In the genomic region with DNA sequence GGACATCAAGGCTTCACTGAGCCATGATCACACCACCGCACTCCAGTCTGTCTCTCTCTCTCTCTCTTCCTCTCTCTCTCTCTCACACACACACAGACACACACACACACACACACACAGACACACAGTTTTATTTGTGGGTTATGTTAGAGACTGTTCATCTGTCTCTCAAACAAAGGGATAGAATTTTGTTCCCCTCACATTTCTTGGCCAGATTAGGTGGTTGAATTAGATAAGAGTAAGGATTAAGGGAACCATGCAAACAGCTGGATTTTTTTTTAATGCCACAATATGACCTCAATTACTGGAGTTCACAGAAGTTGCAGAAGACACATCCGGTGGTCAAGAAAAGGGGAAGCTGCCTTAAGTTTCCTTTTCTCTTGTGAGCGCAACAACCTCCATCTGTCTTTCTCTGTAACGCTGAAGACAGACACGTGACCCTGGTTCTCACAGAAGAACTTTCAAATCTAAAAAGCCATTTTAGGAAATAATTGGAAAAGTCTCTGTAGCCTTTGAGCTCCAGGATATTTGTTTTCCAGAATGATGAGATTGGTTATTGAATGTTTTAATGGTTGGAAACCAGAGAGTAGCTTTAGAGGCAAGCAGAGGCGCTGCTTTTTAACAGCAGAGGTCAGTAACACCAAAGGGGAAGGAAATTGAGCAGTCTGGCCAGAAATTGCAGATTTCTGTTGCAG, we compare ENCODE assay signal across 1 cellular context.
TF ChIP-seq lines count a peak whose summit lies in the region.

No MANE protein-coding gene starts in this region.

TF ChIP-seq in GM12878, 131 proteins besides CTCF, POLR2A, EP300 and RAD21 (continued from another document and continues in another):
- TF ChIP-seq, protein P1, sequence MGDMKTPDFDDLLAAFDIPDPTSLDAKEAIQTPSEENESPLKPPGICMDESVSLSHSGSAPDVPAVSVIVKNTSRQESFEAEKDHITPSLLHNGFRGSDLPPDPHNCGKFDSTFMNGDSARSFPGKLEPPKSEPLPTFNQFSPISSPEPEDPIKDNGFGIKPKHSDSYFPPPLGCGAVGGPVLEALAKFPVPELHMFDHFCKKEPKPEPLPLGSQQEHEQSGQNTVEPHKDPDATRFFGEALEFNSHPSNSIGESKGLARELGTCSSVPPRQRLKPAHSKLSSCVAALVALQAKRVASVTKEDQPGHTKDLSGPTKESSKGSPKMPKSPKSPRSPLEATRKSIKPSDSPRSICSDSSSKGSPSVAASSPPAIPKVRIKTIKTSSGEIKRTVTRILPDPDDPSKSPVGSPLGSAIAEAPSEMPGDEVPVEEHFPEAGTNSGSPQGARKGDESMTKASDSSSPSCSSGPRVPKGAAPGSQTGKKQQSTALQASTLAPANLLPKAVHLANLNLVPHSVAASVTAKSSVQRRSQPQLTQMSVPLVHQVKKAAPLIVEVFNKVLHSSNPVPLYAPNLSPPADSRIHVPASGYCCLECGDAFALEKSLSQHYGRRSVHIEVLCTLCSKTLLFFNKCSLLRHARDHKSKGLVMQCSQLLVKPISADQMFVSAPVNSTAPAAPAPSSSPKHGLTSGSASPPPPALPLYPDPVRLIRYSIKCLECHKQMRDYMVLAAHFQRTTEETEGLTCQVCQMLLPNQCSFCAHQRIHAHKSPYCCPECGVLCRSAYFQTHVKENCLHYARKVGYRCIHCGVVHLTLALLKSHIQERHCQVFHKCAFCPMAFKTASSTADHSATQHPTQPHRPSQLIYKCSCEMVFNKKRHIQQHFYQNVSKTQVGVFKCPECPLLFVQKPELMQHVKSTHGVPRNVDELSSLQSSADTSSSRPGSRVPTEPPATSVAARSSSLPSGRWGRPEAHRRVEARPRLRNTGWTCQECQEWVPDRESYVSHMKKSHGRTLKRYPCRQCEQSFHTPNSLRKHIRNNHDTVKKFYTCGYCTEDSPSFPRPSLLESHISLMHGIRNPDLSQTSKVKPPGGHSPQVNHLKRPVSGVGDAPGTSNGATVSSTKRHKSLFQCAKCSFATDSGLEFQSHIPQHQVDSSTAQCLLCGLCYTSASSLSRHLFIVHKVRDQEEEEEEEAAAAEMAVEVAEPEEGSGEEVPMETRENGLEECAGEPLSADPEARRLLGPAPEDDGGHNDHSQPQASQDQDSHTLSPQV (IDR thresholded peaks at IDR 0.05) = peak; percentile 64; the same call in 1 of the 2 replicates
- TF ChIP-seq CHD2 (IDR thresholded peaks at IDR 0.05; ENCODE audit: borderline replicate concordance, low read depth, low read length) = no peak; the same call in 1 of the 2 replicates
- TF ChIP-seq TCF7 (IDR thresholded peaks at IDR 0.05; ENCODE audit: borderline replicate concordance) = no peak; the same call in none of the 2 replicates
- TF ChIP-seq NR2C1 (IDR thresholded peaks at IDR 0.05) = peak; percentile 70
- TF ChIP-seq POLR2AphosphoS2 (IDR thresholded peaks at IDR 0.05; ENCODE audit: low read depth, low read length) = no peak
- TF ChIP-seq HDAC2 (IDR thresholded peaks at IDR 0.05) = no peak
- TF ChIP-seq FOXM1 (IDR thresholded peaks at IDR 0.05; ENCODE audit: low read depth, low read length) = peak; percentile 93
- TF ChIP-seq, protein P2, sequence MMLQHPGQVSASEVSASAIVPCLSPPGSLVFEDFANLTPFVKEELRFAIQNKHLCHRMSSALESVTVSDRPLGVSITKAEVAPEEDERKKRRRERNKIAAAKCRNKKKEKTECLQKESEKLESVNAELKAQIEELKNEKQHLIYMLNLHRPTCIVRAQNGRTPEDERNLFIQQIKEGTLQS (IDR thresholded peaks at IDR 0.05; ENCODE audit: borderline replicate concordance, extremely low read depth, low read depth, low read length) = 0 out of 2 replicates have a peak, but pooled peaks have one; percentile 3
- peak in 1 of 2 experiments; percentile 68; a peak in 1 of 4 replicates for TF ChIP-seq CEBPB (IDR thresholded peaks at IDR 0.05; ENCODE audit: borderline replicate concordance in 1 of 2, low read depth in 2 of 2, low read length in 2 of 2)
- TF ChIP-seq, protein P3, sequence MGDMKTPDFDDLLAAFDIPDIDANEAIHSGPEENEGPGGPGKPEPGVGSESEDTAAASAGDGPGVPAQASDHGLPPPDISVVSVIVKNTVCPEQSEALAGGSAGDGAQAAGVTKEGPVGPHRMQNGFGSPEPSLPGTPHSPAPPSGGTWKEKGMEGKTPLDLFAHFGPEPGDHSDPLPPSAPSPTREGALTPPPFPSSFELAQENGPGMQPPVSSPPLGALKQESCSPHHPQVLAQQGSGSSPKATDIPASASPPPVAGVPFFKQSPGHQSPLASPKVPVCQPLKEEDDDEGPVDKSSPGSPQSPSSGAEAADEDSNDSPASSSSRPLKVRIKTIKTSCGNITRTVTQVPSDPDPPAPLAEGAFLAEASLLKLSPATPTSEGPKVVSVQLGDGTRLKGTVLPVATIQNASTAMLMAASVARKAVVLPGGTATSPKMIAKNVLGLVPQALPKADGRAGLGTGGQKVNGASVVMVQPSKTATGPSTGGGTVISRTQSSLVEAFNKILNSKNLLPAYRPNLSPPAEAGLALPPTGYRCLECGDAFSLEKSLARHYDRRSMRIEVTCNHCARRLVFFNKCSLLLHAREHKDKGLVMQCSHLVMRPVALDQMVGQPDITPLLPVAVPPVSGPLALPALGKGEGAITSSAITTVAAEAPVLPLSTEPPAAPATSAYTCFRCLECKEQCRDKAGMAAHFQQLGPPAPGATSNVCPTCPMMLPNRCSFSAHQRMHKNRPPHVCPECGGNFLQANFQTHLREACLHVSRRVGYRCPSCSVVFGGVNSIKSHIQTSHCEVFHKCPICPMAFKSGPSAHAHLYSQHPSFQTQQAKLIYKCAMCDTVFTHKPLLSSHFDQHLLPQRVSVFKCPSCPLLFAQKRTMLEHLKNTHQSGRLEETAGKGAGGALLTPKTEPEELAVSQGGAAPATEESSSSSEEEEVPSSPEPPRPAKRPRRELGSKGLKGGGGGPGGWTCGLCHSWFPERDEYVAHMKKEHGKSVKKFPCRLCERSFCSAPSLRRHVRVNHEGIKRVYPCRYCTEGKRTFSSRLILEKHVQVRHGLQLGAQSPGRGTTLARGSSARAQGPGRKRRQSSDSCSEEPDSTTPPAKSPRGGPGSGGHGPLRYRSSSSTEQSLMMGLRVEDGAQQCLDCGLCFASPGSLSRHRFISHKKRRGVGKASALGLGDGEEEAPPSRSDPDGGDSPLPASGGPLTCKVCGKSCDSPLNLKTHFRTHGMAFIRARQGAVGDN (IDR thresholded peaks at IDR 0.05) = 0 out of 2 replicates have a peak, but pooled peaks have one; percentile 21
- no peak for TF ChIP-seq POU2F2 (IDR thresholded peaks at IDR 0.05; ENCODE audit: borderline replicate concordance, low read depth, low read length)
- TF ChIP-seq SMARCA5 (IDR thresholded peaks at IDR 0.05) = peak; percentile 78
- no peak for TF ChIP-seq NFYA (IDR thresholded peaks at IDR 0.05; ENCODE audit: borderline replicate concordance, low read depth, low read length)
- TF ChIP-seq, protein P4, sequence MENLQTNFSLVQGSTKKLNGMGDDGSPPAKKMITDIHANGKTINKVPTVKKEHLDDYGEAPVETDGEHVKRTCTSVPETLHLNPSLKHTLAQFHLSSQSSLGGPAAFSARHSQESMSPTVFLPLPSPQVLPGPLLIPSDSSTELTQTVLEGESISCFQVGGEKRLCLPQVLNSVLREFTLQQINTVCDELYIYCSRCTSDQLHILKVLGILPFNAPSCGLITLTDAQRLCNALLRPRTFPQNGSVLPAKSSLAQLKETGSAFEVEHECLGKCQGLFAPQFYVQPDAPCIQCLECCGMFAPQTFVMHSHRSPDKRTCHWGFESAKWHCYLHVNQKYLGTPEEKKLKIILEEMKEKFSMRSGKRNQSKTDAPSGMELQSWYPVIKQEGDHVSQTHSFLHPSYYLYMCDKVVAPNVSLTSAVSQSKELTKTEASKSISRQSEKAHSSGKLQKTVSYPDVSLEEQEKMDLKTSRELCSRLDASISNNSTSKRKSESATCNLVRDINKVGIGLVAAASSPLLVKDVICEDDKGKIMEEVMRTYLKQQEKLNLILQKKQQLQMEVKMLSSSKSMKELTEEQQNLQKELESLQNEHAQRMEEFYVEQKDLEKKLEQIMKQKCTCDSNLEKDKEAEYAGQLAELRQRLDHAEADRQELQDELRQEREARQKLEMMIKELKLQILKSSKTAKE (IDR thresholded peaks at IDR 0.05; ENCODE audit: low read depth, poor library complexity, severe bottlenecking) = peak; percentile 96
- TF ChIP-seq PAX8 (IDR thresholded peaks at IDR 0.05) = no peak
- no peak for TF ChIP-seq TARDBP (IDR thresholded peaks at IDR 0.05; ENCODE audit: borderline replicate concordance)
- TF ChIP-seq CBX3 (IDR thresholded peaks at IDR 0.05; ENCODE audit: borderline replicate concordance, low read depth) = no peak
- TF ChIP-seq, protein P5, sequence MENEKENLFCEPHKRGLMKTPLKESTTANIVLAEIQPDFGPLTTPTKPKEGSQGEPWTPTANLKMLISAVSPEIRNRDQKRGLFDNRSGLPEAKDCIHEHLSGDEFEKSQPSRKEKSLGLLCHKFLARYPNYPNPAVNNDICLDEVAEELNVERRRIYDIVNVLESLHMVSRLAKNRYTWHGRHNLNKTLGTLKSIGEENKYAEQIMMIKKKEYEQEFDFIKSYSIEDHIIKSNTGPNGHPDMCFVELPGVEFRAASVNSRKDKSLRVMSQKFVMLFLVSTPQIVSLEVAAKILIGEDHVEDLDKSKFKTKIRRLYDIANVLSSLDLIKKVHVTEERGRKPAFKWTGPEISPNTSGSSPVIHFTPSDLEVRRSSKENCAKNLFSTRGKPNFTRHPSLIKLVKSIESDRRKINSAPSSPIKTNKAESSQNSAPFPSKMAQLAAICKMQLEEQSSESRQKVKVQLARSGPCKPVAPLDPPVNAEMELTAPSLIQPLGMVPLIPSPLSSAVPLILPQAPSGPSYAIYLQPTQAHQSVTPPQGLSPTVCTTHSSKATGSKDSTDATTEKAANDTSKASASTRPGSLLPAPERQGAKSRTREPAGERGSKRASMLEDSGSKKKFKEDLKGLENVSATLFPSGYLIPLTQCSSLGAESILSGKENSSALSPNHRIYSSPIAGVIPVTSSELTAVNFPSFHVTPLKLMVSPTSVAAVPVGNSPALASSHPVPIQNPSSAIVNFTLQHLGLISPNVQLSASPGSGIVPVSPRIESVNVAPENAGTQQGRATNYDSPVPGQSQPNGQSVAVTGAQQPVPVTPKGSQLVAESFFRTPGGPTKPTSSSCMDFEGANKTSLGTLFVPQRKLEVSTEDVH (IDR thresholded peaks at IDR 0.05; ENCODE audit: low read depth, partially characterized antibody) = peak; percentile 40
- TF ChIP-seq MTA2 (IDR thresholded peaks at IDR 0.05; ENCODE audit: low read depth) = peak; percentile 97
- no peak for TF ChIP-seq SP1 (IDR thresholded peaks at IDR 0.05; ENCODE audit: low read depth, low read length)
- no peak for TF ChIP-seq HDAC6 (IDR thresholded peaks at IDR 0.05; ENCODE audit: unreplicated experiment)
- no peak for TF ChIP-seq POLR2AphosphoS5 (IDR thresholded peaks at IDR 0.05; ENCODE audit: low read length)
- peak; percentile 79; the same call in 1 of the 2 replicates for TF ChIP-seq ASH2L (IDR thresholded peaks at IDR 0.05; ENCODE audit: borderline replicate concordance, low read depth)
- TF ChIP-seq ZBED1 (IDR thresholded peaks at IDR 0.05; ENCODE audit: borderline replicate concordance) = peak; percentile 89; the same call in 1 of the 2 replicates
- TF ChIP-seq MYC (IDR thresholded peaks at IDR 0.05; ENCODE audit: insufficient read depth, insufficient read length, insufficient replicate concordance, low read length, severe bottlenecking) = no peak
- peak; percentile 77; the same call in 1 of the 2 replicates for TF ChIP-seq MTA3 (IDR thresholded peaks at IDR 0.05; ENCODE audit: borderline replicate concordance, low read length)
- TF ChIP-seq NFXL1 (IDR thresholded peaks at IDR 0.05; ENCODE audit: borderline replicate concordance) = no peak
- TF ChIP-seq YY1 (IDR thresholded peaks at IDR 0.05; ENCODE audit: low read depth, low read length) = peak; percentile 47; the same call in 1 of the 2 replicates
- TF ChIP-seq RUNX3 (IDR thresholded peaks at IDR 0.05; ENCODE audit: low read length) = peak; percentile 97
- peak; percentile 92 for TF ChIP-seq SPI1 (IDR thresholded peaks at IDR 0.05; ENCODE audit: borderline replicate concordance, insufficient read depth, low read depth, low read length)
- TF ChIP-seq EZH2 (IDR thresholded peaks at IDR 0.05; ENCODE audit: borderline replicate concordance, control insufficient read depth, low read depth, low read length) = no peak
- no peak for TF ChIP-seq SREBF2 (IDR thresholded peaks at IDR 0.05; ENCODE audit: low read length)
- TF ChIP-seq TCF12 (IDR thresholded peaks at IDR 0.05; ENCODE audit: low read depth, low read length) = peak; percentile 92
- TF ChIP-seq, protein P6, sequence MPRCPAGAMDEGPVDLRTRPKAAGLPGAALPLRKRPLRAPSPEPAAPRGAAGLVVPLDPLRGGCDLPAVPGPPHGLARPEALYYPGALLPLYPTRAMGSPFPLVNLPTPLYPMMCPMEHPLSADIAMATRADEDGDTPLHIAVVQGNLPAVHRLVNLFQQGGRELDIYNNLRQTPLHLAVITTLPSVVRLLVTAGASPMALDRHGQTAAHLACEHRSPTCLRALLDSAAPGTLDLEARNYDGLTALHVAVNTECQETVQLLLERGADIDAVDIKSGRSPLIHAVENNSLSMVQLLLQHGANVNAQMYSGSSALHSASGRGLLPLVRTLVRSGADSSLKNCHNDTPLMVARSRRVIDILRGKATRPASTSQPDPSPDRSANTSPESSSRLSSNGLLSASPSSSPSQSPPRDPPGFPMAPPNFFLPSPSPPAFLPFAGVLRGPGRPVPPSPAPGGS (IDR thresholded peaks at IDR 0.05; ENCODE audit: borderline replicate concordance, insufficient read depth, low read depth, low read length, poor library complexity, severe bottlenecking) = peak; percentile 36
- TF ChIP-seq, protein P7, sequence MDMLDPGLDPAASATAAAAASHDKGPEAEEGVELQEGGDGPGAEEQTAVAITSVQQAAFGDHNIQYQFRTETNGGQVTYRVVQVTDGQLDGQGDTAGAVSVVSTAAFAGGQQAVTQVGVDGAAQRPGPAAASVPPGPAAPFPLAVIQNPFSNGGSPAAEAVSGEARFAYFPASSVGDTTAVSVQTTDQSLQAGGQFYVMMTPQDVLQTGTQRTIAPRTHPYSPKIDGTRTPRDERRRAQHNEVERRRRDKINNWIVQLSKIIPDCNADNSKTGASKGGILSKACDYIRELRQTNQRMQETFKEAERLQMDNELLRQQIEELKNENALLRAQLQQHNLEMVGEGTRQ (IDR thresholded peaks at IDR 0.05; ENCODE audit: borderline replicate concordance, low read depth, low read length) = peak; percentile 81
- TF ChIP-seq NRF1 (conservative IDR thresholded peaks at IDR 0.05; ENCODE audit: low read depth, low read length) = no peak
- TF ChIP-seq, protein P8, sequence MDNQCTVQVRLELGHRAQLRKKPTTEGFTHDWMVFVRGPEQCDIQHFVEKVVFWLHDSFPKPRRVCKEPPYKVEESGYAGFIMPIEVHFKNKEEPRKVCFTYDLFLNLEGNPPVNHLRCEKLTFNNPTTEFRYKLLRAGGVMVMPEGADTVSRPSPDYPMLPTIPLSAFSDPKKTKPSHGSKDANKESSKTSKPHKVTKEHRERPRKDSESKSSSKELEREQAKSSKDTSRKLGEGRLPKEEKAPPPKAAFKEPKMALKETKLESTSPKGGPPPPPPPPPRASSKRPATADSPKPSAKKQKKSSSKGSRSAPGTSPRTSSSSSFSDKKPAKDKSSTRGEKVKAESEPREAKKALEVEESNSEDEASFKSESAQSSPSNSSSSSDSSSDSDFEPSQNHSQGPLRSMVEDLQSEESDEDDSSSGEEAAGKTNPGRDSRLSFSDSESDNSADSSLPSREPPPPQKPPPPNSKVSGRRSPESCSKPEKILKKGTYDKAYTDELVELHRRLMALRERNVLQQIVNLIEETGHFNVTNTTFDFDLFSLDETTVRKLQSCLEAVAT (IDR thresholded peaks at IDR 0.05) = peak; percentile 91
